Comparison of ENCODE assay signal across 8 cellular contexts in the genomic region with DNA sequence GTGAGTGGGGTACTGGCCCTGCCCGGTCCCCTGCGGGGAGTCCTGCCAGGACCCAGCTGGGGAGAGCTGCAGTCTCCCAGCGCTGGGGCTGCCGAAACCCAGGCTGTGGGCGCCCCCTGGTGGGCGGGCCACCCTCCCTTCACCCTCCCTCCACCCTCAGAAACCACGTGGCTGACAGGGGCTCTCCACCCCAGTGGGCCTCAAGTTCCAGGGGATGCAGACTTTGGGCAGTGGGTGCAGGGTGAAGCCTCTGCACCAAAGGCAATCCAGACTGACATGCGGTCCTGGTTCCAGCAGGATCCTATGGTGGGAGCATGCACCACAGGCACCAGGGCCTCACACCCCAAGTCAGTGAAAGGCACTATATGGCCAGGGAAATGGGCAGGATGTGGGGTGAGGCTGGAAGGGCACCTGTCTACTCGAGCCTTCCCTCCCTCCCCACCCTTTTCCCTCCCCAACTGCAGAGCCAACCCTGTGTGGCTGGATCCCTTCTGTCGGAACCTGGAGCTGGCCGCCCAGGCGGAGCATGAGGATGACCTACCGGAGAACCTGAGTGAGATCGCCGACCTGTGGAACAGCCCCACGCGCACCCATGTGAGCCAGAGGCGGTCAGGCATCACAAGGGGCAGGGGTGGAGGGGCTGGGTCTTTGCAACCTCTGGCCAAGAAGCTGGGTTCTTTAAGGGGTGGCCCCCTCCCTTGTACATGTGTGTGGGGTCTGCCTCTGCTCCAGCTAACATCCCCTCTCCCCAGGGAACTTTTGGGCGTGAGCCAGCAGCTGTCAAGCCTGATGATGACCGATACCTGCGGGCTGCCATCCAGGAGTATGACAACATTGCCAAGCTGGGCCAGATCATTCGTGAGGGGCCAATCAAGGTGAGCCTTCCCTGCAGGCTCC. TPM values are rescaled to one million over a fixed set of nuclear protein-coding genes. Genes with fewer than 3 reads are reported as not detected.
DNase-seq lines count a peak whose midpoint lies in the region; ATAC-seq lines count a peak whose summit lies in the region.

No MANE protein-coding gene starts in this region.

- no peak overlapping the region for H4K8ac ChIP-seq in mesendoderm (ENCODE audit: low read depth, low read length)

- no peak overlapping the region for H2BK5ac ChIP-seq in mesendoderm (ENCODE audit: low read length)

- no peak overlapping the region for H2AFZ ChIP-seq in GM23248

- in situ Hi-C loops in GM23248 (cut with MboI), result loop anchor here (10.0 kb wide), 1 partner anchor 487 kb away; no protein-coding TSS in a partner anchor

- no peak for ATAC-seq in GM18858 (IDR thresholded peaks at IDR 0.05; ENCODE audit: unreplicated experiment)

- H3K4me2 ChIP-seq in GM23248 (ENCODE audit: unreplicated experiment) (no peak overlapping the region), mesendoderm (ENCODE audit: low read length) (no peak overlapping the region)

- WGBS in GM23248 (ENCODE audit: low coverage in 1 of 2, low lambda C conversion rate in 2 of 2, missing lambda C conversion rate in 2 of 2), 2 experiments, result 47 to 50% methylated on average over 22 of the region's 22 CpGs
- WGBS in mesendoderm (ENCODE audit: extremely low coverage, insufficient coverage, low lambda C conversion rate), result no CpG with 5 or more reads among the region's 22 CpGs

- H3K79me1 ChIP-seq in mesendoderm (ENCODE audit: low read length), result no peaks in the 10 kb centered on the region

- DNase-seq in COLO829 (ENCODE audit: low spot score), result peak; percentile 9
- DNase-seq in GM23248, result peak; percentile 70
- DNase-seq in NCI-H2171 treated with DMSO at 0.1 percent for 48 hours (lab: John Stamatoyannopoulos, UW), result peak; percentile 66
- peak; percentile 78 to 82 for DNase-seq in activated CD4-positive, alpha-beta T cell treated with anti-CD3 and anti-CD28 coated beads, Interleukin-2, amount 50 U/mL, for 48 hours
- DNase-seq in effector CD8-positive, alpha-beta T cell (lab: John Stamatoyannopoulos, UW), result peak; percentile 56
- DNase-seq in mesendoderm, result peak; percentile 46
- peak; percentile 74 for DNase-seq in stimulated activated CD8-positive, alpha-beta memory T cell treated with anti-CD3 and anti-CD28 coated beads, Interleukin-4, amount 100 ng/mL, for 24 hours (ENCODE audit: low read depth)

- no peak overlapping the region for H3K4ac ChIP-seq in mesendoderm (ENCODE audit: low read depth, low read length)

- H3K23ac ChIP-seq in mesendoderm (ENCODE audit: low read length), result no peak overlapping the region

- H3K9ac ChIP-seq in GM23248 (no peak overlapping the region), mesendoderm (ENCODE audit: low read length) (no peak overlapping the region)

- H4K5ac ChIP-seq in mesendoderm (ENCODE audit: low read length), result no peak overlapping the region

- no peak overlapping the region for H3K4me3 ChIP-seq in GM23248
- no peak overlapping the region for H3K4me3 ChIP-seq in mesendoderm (ENCODE audit: low read length)

- H3K4me1 ChIP-seq in GM23248 (ENCODE audit: insufficient read depth), result no peaks in the 10 kb centered on the region
- H3K4me1 ChIP-seq in mesendoderm (ENCODE audit: control insufficient read depth, low read depth, low read length), result no peaks in the 10 kb centered on the region

- no peak overlapping the region for H2AK5ac ChIP-seq in mesendoderm (ENCODE audit: low read length)

- H4K20me1 ChIP-seq in GM23248 (ENCODE audit: insufficient read depth), result no peaks in the 10 kb centered on the region

- H3K9me3 ChIP-seq in GM23248 (ENCODE audit: low read depth), result no peaks in the 10 kb centered on the region

- no peak overlapping the region for H3K18ac ChIP-seq in mesendoderm (ENCODE audit: low read length)

- H3K79me2 ChIP-seq in GM23248 (ENCODE audit: insufficient read depth), result no peaks in the 10 kb centered on the region
- H3K79me2 ChIP-seq in mesendoderm (ENCODE audit: control insufficient read depth, insufficient read depth, low read length), result no peaks in the 10 kb centered on the region

- no peak overlapping the region for H2BK15ac ChIP-seq in mesendoderm (replicated peaks; ENCODE audit: low read depth)

- no peak overlapping the region for H2BK120ac ChIP-seq in mesendoderm (ENCODE audit: low read depth, low read length)

- H3K27ac ChIP-seq in GM23248, result no peak overlapping the region
- no peak overlapping the region for H3K27ac ChIP-seq in mesendoderm (ENCODE audit: low read depth, low read length)

- H3K27me3 ChIP-seq in GM23248 (replicated peaks; ENCODE audit: insufficient read depth), result no peaks in the 10 kb centered on the region
- H3K27me3 ChIP-seq in mesendoderm (ENCODE audit: insufficient read depth, low read length, poor library complexity), result no peaks in the 10 kb centered on the region

- no peaks in the 10 kb centered on the region for H3F3A ChIP-seq in GM23248 (ENCODE audit: insufficient read depth)

- no peak overlapping the region for H3K56ac ChIP-seq in mesendoderm (ENCODE audit: low read length)

- no peaks in the 10 kb centered on the region for H3K9me2 ChIP-seq in GM23248 (ENCODE audit: insufficient read depth)

- H3K36me3 ChIP-seq in GM23248 (ENCODE audit: low read depth), result peaks cover 13% of the 10 kb centered on the region; the same call in 1 of the 2 replicates
- peaks cover 5% of the 10 kb centered on the region for H3K36me3 ChIP-seq in mesendoderm (ENCODE audit: control insufficient read depth, insufficient read depth, low read length)

RNA-seq across cellular contexts. Expression of gene PSAP, which starts 38.8 kb away (rescaled TPM):
- 665 and 715 TPM in 2 replicates for total RNA-seq in GM23248 (2014; rRNA removed; shearing (Covaris generic))
- polyA plus RNA-seq in GM23248 (2016; fragmentation: Nextera tagmentation; extraction: Ambion mirVana), result 1,142 and 1,168 TPM in 2 replicates
- polyA plus RNA-seq in mesendoderm (2013, experiment 1 of 2), result 164 TPM
- 164 TPM for polyA plus RNA-seq in mesendoderm (2013, experiment 2 of 2)

RNA-seq across cellular contexts. Expression of gene VSIR, which starts 38.9 kb away (rescaled TPM):
- 60.8 and 81.6 TPM in 2 replicates for total RNA-seq in GM23248 (2014; rRNA removed; shearing (Covaris generic))
- polyA plus RNA-seq in GM23248 (2016; fragmentation: Nextera tagmentation; extraction: Ambion mirVana), result 152 and 153 TPM in 2 replicates
- 0.01 TPM for polyA plus RNA-seq in mesendoderm (2013, experiment 1 of 2)
- polyA plus RNA-seq in mesendoderm (2013, experiment 2 of 2), result 0.07 TPM

Comparison
In these comparisons a context has a peak if more than half of its experiments do, and no peak if none do; other contexts are left out.
1. DNase-seq: peak in every context shown above with its lines; median percentile 80 in activated CD4-positive, alpha-beta T cell treated with anti-CD3 and anti-CD28 coated beads, Interleukin-2, amount 50 U/mL, for 48 hours; 74 in stimulated activated CD8-positive, alpha-beta memory T cell treated with anti-CD3 and anti-CD28 coated beads, Interleukin-4, amount 100 ng/mL, for 24 hours; 70 in GM23248; 66 in NCI-H2171 treated with DMSO at 0.1 percent for 48 hours; 56 in effector CD8-positive, alpha-beta T cell; 46 in mesendoderm; 9 in COLO829.